ENCODE assay signal across 8 cellular contexts in genomic region chr12:103841690-103842584, GRCh38. TPM values are rescaled to one million over a fixed set of nuclear protein-coding genes. Genes with fewer than 3 reads are reported as not detected.
A peak's percentile ranks its signal among the peaks of the same experiment; 100 is the strongest.
DNase-seq lines count a peak whose midpoint lies in the region; ATAC-seq lines count a peak whose summit lies in the region.

No MANE protein-coding gene starts in this region.

- DNase-seq in ELR (ENCODE audit: low read depth): peak; percentile 99
- DNase-seq in NCI-H345 (lab: John Stamatoyannopoulos, UW): peak; percentile 72
- DNase-seq in activated CD4-positive, alpha-beta T cell treated with anti-CD3 and anti-CD28 coated beads for 4 hours: peak; percentile 9 to 18
- peak; percentile 6 for DNase-seq in effector CD4-positive, alpha-beta T cell
- DNase-seq in stimulated activated naive CD4-positive, alpha-beta T cell treated with Interleukin-2 at 50 U/mL for 16 hours (lab: John Stamatoyannopoulos, UW): peak; percentile 25
- DNase-seq in NCI-H1048 (lab: John Stamatoyannopoulos, UW): no peak

- H3K27ac ChIP-seq in mesodermal cell (ENCODE audit: low read depth, low read length, severe bottlenecking): peak overlapping the region; percentile 33

- H3K4me3 ChIP-seq in mesodermal cell (ENCODE audit: extremely low read depth, insufficient read depth, low read length, poor library complexity, severe bottlenecking): peak overlapping the region; percentile 70

- H3K9me3 ChIP-seq in mesodermal cell (ENCODE audit: control insufficient read depth, low read length): no peaks in the 10 kb centered on the region

- no peaks in the 10 kb centered on the region for H3K36me3 ChIP-seq in mesodermal cell (ENCODE audit: control insufficient read depth, insufficient read depth, low read length)

- WGBS in mesodermal cell (ENCODE audit: insufficient coverage in 2 of 2), 2 experiments: 28 to 43% methylated on average over 13 to 18 of the region's 20 CpGs

- peak; percentile 9 for ATAC-seq in HG02571 (IDR thresholded peaks at IDR 0.05; ENCODE audit: unreplicated experiment)

- peaks cover 4% of the 10 kb centered on the region for H3K4me1 ChIP-seq in mesodermal cell (ENCODE audit: control insufficient read depth, insufficient read depth, low read length, poor library complexity, severe bottlenecking)

RNA-seq across cellular contexts. Expression of gene NT5DC3, which starts 0.9 kb away (rescaled TPM):
- 2.2 TPM for polyA plus RNA-seq in mesodermal cell (2013, experiment 1 of 2)
- polyA plus RNA-seq in mesodermal cell (2013, experiment 2 of 2): 1.7 TPM
